ENCODE assay signal across 27 cellular contexts in the genomic region with DNA sequence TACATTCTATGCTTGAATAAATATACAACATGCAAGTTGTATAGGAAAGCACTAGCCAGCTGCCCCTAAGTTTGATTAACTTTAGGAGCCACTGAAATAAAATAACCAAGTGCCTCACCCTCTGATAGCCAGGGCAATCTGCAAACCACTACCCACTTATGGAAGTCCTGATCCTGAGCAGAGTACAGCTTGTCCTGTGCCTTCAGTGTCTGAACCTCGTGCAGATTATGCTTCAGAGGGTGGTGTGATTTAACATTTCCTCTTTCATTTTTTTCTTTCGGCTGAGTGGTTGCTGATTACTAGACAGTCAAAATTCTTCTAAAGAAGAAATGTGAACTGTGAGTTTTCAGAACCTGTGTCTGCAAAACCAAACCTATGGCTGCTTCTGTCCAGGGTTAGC.
DNase-seq lines count a peak whose midpoint lies in the region; ATAC-seq, FAIRE-seq and TF ChIP-seq lines count a peak whose summit lies in the region.
"Had no signal": no experiment of that assay in that cellular context is flagged by ENCODE, and none has a peak within 500 bp of the region (broad histone marks: within the 10 kb centered on the region; RNA-seq: fewer than 3 reads in every experiment).

No MANE protein-coding gene starts in this region.

- H3K27ac ChIP-seq in IMR-90 (ENCODE audit: insufficient read depth, low read length) (no peak overlapping the region), suprapubic skin (peak overlapping the region; percentile 50)
- H3K27ac ChIP-seq: brain microvascular endothelial cell, coronary artery, pancreas had no signal

- H3K9me3 ChIP-seq in IMR-90 (ENCODE audit: control insufficient read depth, insufficient read depth, low read length) (no peaks in the 10 kb centered on the region), suprapubic skin (no peaks in the 10 kb centered on the region)
- H3K9me3 ChIP-seq: pancreas, stomach had no signal

- no peak overlapping the region for H3K18ac ChIP-seq in IMR-90 (ENCODE audit: low read depth, low read length)

- H4K20me1 ChIP-seq in IMR-90 (ENCODE audit: insufficient read depth, low read length) = no peaks in the 10 kb centered on the region

- WGBS in IMR-90 (ENCODE audit: extremely low coverage in 2 of 2, insufficient read length in 1 of 2), 2 experiments = no CpG with 5 or more reads among the region's 2 CpGs
- WGBS in suprapubic skin = 72% methylated on average over 2 of the region's 2 CpGs

- H3K9me1 ChIP-seq in IMR-90 (ENCODE audit: insufficient read depth, low read length) = no peaks in the 10 kb centered on the region

- POLR2A ChIA-PET in IMR-90 (lab: Charles Lee; ENCODE audit: unreplicated experiment) = no interaction called here

- no peak overlapping the region for H2AK9ac ChIP-seq in IMR-90 (replicated peaks; ENCODE audit: low read depth, low read length, poor library complexity)

- peak overlapping the region; percentile 67 for H2AFZ ChIP-seq in IMR-90 (replicated peaks; ENCODE audit: low read length, poor library complexity)

- no peak overlapping the region for H2BK5ac ChIP-seq in IMR-90 (ENCODE audit: low read depth, low read length, poor library complexity, severe bottlenecking)

- peak overlapping the region; percentile 33; the same call in 1 of the 2 replicates for H2BK20ac ChIP-seq in IMR-90 (ENCODE audit: low read depth, low read length)

- H2BK15ac ChIP-seq in IMR-90 (ENCODE audit: low read depth, low read length) = no peak overlapping the region

- no peaks in the 10 kb centered on the region for H3K79me1 ChIP-seq in IMR-90 (ENCODE audit: low read depth in 1 of 2, low read length in 2 of 2)

- no peak for FAIRE-seq in D721Med (lab: Jason Lieb, UNC)
- FAIRE-seq in GM12892 (lab: Jason Lieb, UNC) = no peak
- FAIRE-seq: pancreas, TTC549 had no signal

- H3K4me3 ChIP-seq in IMR-90 (ENCODE audit: insufficient read depth, low read depth, low read length) (no peak overlapping the region), suprapubic skin (no peak overlapping the region)
- H3K4me3 ChIP-seq: coronary artery, lung, pancreas, stomach had no signal

- TF ChIP-seq RAD21 in IMR-90 (IDR thresholded peaks at IDR 0.05; ENCODE audit: low read length) = no peak

- CTCF ChIA-PET in IMR-90 (lab: Yijun Ruan, JAX) = interaction anchor here (0.6 kb wide), 1 partner anchor 43 kb away, joined by 8 read pairs; no protein-coding TSS in a partner anchor

- no peak overlapping the region for H3K23ac ChIP-seq in IMR-90 (ENCODE audit: low read depth, low read length)

- H4K8ac ChIP-seq in IMR-90 (ENCODE audit: low read depth in 2 of 2, low read length in 2 of 2) = no peak overlapping the region

- no peak overlapping the region for H2BK120ac ChIP-seq in IMR-90 (ENCODE audit: low read depth, low read length)

- ATAC-seq in IMR-90 (ENCODE audit: low read depth) = no peak
- peak; percentile 77 for ATAC-seq in left lobe of liver
- ATAC-seq: activated CD8-positive, alpha-beta memory T cell treated with anti-CD3 and anti-CD28 coated beads, Interleukin-2, amount 10 ng/mL, durations not matched to agents 7 days and 5 days; activated T-helper 17 cell treated with anti-CD3 and anti-CD28 coated beads, Interleukin-2, amount 50 U/mL, for 72 hours; naive thymus-derived CD8-positive, alpha-beta T cell had no signal

- TF ChIP-seq CTCF in IMR-90 (conservative IDR thresholded peaks at IDR 0.05; ENCODE audit: low read depth, low read length) (no peak), suprapubic skin (IDR thresholded peaks at IDR 0.05) (no peak), D721Med (IDR thresholded peaks at IDR 0.05; ENCODE audit: insufficient read depth, missing control alignments) (no peak)

- in situ Hi-C loops in IMR-90 (cut with MboI; ENCODE audit: low sequenced_read_pairs) = no loop called here

- intact Hi-C loops in IMR-90 (cut with micrococcal nuclease) = no loop called here

- dilution Hi-C loops in IMR-90 (cut with HindIII; ENCODE audit: low sequenced_read_pairs, unreplicated experiment) = no loop called here

- no peak overlapping the region for H3K4me2 ChIP-seq in IMR-90 (ENCODE audit: low read depth, low read length)

- no peak for TF ChIP-seq EP300 in suprapubic skin (IDR thresholded peaks at IDR 0.05)

- no peak overlapping the region for H4K91ac ChIP-seq in IMR-90 (ENCODE audit: insufficient read depth, low read depth, low read length)

- H3K27me3 ChIP-seq in IMR-90 (ENCODE audit: control insufficient read depth, insufficient read depth, low read length) = no peaks in the 10 kb centered on the region
- no peaks in the 10 kb centered on the region for H3K27me3 ChIP-seq in suprapubic skin
- H3K27me3 ChIP-seq: brain microvascular endothelial cell, pancreas had no signal

- H3K14ac ChIP-seq in IMR-90 (replicated peaks; ENCODE audit: low read depth, low read length) = 0 out of 2 replicates have a peak overlapping the region, but pooled peaks have one; percentile 25

- no peak overlapping the region for H3K56ac ChIP-seq in IMR-90 (ENCODE audit: extremely low read depth, insufficient read depth, low read length)

- no TSS peak for BruUV-seq in IMR-90 (replicated peaks; lab: Mats Ljungman, UMichigan)

- no peaks in the 10 kb centered on the region for H3K4me1 ChIP-seq in IMR-90 (ENCODE audit: control insufficient read depth, insufficient read depth, low read length)
- peaks cover 17% of the 10 kb centered on the region for H3K4me1 ChIP-seq in suprapubic skin
- H3K4me1 ChIP-seq: pancreas, stomach had no signal

- DNase-seq in IMR-90 = no peak
- peak; percentile 70 for DNase-seq in amniotic epithelial cell (ENCODE audit: low read depth)
- DNase-seq in left lobe of liver (ENCODE audit: low spot score) = no peak
- no peak for DNase-seq in suprapubic skin (ENCODE audit: low spot score in 2 of 2)
- no peak for DNase-seq in KG1 (lab: John Stamatoyannopoulos, UW)
- no peak for DNase-seq in D721Med (ENCODE audit: insufficient read length, low spot score)
- no peak for DNase-seq in GM12892 (ENCODE audit: insufficient read length)
- no peak for DNase-seq in DMS79 (lab: John Stamatoyannopoulos, UW)
- DNase-seq: activated CD4-positive, alpha-beta T cell treated with anti-CD3 and anti-CD28 coated beads for 4 hours; activated CD8-positive, alpha-beta memory T cell treated with anti-CD3 and anti-CD28 coated beads, Interleukin-2, amount 10 ng/mL, durations not matched to agents 7 days and 5 days; activated naive CD8-positive, alpha-beta T cell treated with anti-CD3 and anti-CD28 coated beads for 36 hours; brain microvascular endothelial cell; Calu3; head of caudate nucleus; immature natural killer cell; NCI-H1105; NCI-H2081 treated with DMSO at 0.1 percent for 48 hours; NCI-H524; pancreas; SHP77 treated with DMSO at 0.1 percent for 48 hours; stimulated activated CD4-positive, alpha-beta T cell treated with anti-CD3 and anti-CD28 coated beads, Interleukin-4, amount 100 ng/mL, for 24 hours; stomach had no signal

- no peak overlapping the region for H3K9ac ChIP-seq in IMR-90 (ENCODE audit: low read depth, low read length)

- no peak overlapping the region for H3K4ac ChIP-seq in IMR-90 (ENCODE audit: low read depth, low read length)

- H2AK5ac ChIP-seq in IMR-90 (ENCODE audit: low read depth, low read length) = no peak overlapping the region

- no peak for TF ChIP-seq POLR2A in IMR-90 (IDR thresholded peaks at IDR 0.05; ENCODE audit: low read depth, low read length)
- no peak for TF ChIP-seq POLR2A in suprapubic skin (IDR thresholded peaks at IDR 0.05)
- no peak for TF ChIP-seq POLR2A in GM12892 (IDR thresholded peaks at IDR 0.05; ENCODE audit: low read depth, low read length)

- no peak overlapping the region for H4K5ac ChIP-seq in IMR-90 (ENCODE audit: low read depth, low read length)

- H3K36me3 ChIP-seq in IMR-90 (ENCODE audit: control insufficient read depth, insufficient read depth, low read length) = no peaks in the 10 kb centered on the region
- H3K36me3 ChIP-seq in suprapubic skin = no peaks in the 10 kb centered on the region
- H3K36me3 ChIP-seq: brain microvascular endothelial cell, pancreas, stomach had no signal

TF ChIP-seq in IMR-90, 13 proteins besides CTCF, POLR2A, EP300 and RAD21:
- TF ChIP-seq, protein P1, sequence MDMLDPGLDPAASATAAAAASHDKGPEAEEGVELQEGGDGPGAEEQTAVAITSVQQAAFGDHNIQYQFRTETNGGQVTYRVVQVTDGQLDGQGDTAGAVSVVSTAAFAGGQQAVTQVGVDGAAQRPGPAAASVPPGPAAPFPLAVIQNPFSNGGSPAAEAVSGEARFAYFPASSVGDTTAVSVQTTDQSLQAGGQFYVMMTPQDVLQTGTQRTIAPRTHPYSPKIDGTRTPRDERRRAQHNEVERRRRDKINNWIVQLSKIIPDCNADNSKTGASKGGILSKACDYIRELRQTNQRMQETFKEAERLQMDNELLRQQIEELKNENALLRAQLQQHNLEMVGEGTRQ (IDR thresholded peaks at IDR 0.05; ENCODE audit: low read depth, low read length) = no peak
- TF ChIP-seq RFX5 (IDR thresholded peaks at IDR 0.05; ENCODE audit: low read depth, low read length) (no peak), FOS (IDR thresholded peaks at IDR 0.05; ENCODE audit: low read depth, low read length) (no peak), SMC3 (IDR thresholded peaks at IDR 0.05; ENCODE audit: low read depth, low read length) (no peak), CHD1 (IDR thresholded peaks at IDR 0.05; ENCODE audit: low read depth, low read length) (no peak), MXI1 (IDR thresholded peaks at IDR 0.05; ENCODE audit: borderline replicate concordance, low read depth, low read length) (no peak), RCOR1 (IDR thresholded peaks at IDR 0.05; ENCODE audit: insufficient replicate concordance, low read length) (no peak), MAZ (IDR thresholded peaks at IDR 0.05; ENCODE audit: borderline replicate concordance, low read depth, low read length) (no peak), NFE2L2 (IDR thresholded peaks at IDR 0.05; ENCODE audit: low read depth, low read length) (no peak), BHLHE40 (IDR thresholded peaks at IDR 0.05; ENCODE audit: low read depth, low read length) (no peak), CEBPB (IDR thresholded peaks at IDR 0.05; ENCODE audit: low read depth, low read length) (no peak)
TF ChIP-seq in IMR-90: peak in this region for 0.
